In genomic region chr6:17858576-17858975, GRCh38 we compare ENCODE assay signal across 18 cellular contexts.
"Had no signal": no experiment of that assay in that cellular context is flagged by ENCODE, and none has a peak within 500 bp of the region (broad histone marks: within the 10 kb centered on the region; RNA-seq: fewer than 3 reads in every experiment).

No MANE protein-coding gene starts in this region.

- H3K9me3 Mint-ChIP-seq: dendritic cell treated with granulocyte-macrophage colony-stimulating factor and Interleukin-4, amounts not matched to agents 40 ng/mL and 50 ng/mL, for 4 days; mesothelial cell of epicardium had no signal

- H3K36me3 ChIP-seq: colonic mucosa had no signal

- H3K27me3 Mint-ChIP-seq: dendritic cell treated with granulocyte-macrophage colony-stimulating factor and Interleukin-4, amounts not matched to agents 40 ng/mL and 50 ng/mL, for 4 days had no signal

- H3K4me3 Mint-ChIP-seq: dendritic cell treated with granulocyte-macrophage colony-stimulating factor and Interleukin-4, amounts not matched to agents 40 ng/mL and 50 ng/mL, for 4 days; mesothelial cell of epicardium had no signal

- ATAC-seq: gastrocnemius medialis, heart right ventricle, left cardiac atrium, mucosa of descending colon had no signal

- H3K4me1 ChIP-seq: colonic mucosa had no signal

- H3K4me3 ChIP-seq: colonic mucosa, esophagus muscularis mucosa, gastrocnemius medialis, heart right ventricle, left ventricle myocardium inferior, mucosa of descending colon had no signal

- H3K27ac ChIP-seq: colonic mucosa, esophagus muscularis mucosa, gastrocnemius medialis, heart right ventricle, left ventricle myocardium inferior had no signal

- H3K9me3 ChIP-seq: colonic mucosa, esophagus muscularis mucosa, gastrocnemius medialis, heart right ventricle, left ventricle myocardium inferior, mucosa of descending colon had no signal

- H3K27me3 ChIP-seq: colonic mucosa, esophagus muscularis mucosa, gastrocnemius medialis, heart right ventricle had no signal

- H3K27ac Mint-ChIP-seq: dendritic cell treated with granulocyte-macrophage colony-stimulating factor and Interleukin-4, amounts not matched to agents 40 ng/mL and 50 ng/mL, for 4 days; mesothelial cell of epicardium had no signal

- DNase-seq: cerebellar nuclear complex; colonic mucosa; cortex of kidney; effector CD4-positive, alpha-beta T cell; effector memory CD4-positive, alpha-beta T cell; foreskin melanocyte; gastrocnemius medialis; glutamatergic neuron; head of caudate nucleus; heart right ventricle; hippocampal formation; left cardiac atrium; left ventricle myocardium inferior; mesenchymal stem cell; mucosa of descending colon had no signal
